Comparison of ENCODE assay signal across 8 cellular contexts in the genomic region with DNA sequence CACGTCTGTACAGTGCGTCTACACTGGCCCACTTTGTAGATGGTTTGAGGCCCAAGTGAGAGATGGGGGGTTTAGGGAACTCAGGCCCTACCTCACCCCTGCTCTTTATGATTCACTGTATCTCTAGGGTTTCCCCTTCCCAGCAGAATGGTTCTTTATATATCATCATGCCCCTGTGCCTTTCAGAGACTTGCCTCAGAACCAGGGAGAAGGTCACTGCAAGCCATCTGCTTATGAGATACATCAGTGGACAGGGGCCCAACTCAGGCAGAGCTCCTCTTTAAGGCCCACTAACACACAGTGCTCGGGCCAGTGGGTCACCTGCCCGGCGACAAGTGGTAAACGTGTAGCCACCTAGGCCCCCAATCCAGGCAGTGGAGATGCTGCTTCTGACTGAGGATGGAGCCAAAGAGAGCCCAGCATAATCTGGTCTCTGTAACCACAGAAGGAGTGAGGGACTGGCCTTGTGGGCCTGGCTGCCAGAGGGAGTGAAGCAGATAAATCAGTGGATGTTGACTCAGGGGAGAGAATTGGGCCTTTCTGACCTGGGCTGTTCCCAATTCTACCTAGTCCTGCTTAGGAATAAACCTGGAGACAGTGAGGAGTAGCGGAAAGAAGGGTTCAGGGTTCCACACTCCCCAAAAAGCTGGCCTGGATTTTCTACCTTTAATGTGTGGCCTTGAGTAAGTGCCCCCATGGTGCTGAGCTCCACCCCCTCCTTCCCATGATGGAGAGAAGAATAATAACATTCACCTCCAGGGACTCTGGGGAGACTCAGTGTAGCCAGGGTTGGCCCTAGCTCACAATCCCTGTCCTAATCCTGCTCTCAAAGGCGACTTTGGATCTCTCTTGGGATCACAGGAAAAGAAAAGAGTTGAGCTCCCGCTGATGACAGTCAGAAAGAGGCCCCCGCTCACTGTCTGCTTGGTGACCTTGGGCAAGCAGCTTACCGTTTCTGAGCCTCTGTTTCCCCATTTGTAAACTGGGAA. TPM values are rescaled to one million over a fixed set of nuclear protein-coding genes. Genes with fewer than 3 reads are reported as not detected.
DNase-seq lines count a peak whose midpoint lies in the region; ATAC-seq and TF ChIP-seq lines count a peak whose summit lies in the region.

No MANE protein-coding gene starts in this region.

- peaks cover 70% of the 10 kb centered on the region for H3K4me1 Mint-ChIP-seq in osteocyte (ENCODE audit: unreplicated experiment)

- peaks cover 14% of the 10 kb centered on the region for H3K36me3 Mint-ChIP-seq in osteocyte (ENCODE audit: unreplicated experiment)

- ATAC-seq in HG03469 (IDR thresholded peaks at IDR 0.05; ENCODE audit: unreplicated experiment): no peak

- no peaks in the 10 kb centered on the region for H3K27me3 Mint-ChIP-seq in osteocyte (ENCODE audit: unreplicated experiment)

- DNase-seq in PC-9 (no peak), osteocyte (ENCODE audit: extremely low spot score, unreplicated experiment) (no peak), NAMALWA (ENCODE audit: low spot score) (no peak), KBM-7 (no peak), ecto neural progenitor cell (ENCODE audit: low spot score) (no peak)
- DNase-seq in effector memory CD4-positive, alpha-beta T cell: no peak

- CTCF ChIA-PET in PC-9 (lab: Charles Lee): no interaction called here

- H3F3A ChIP-seq in PC-9 (ENCODE audit: insufficient read depth, low read depth): peaks cover 51% of the 10 kb centered on the region

- peaks cover 16% of the 10 kb centered on the region for H3K36me3 ChIP-seq in BLaER1
- H3K36me3 ChIP-seq in PC-9 (ENCODE audit: low read depth): peaks cover 13% of the 10 kb centered on the region; the same call in 1 of the 2 replicates
- H3K36me3 ChIP-seq in effector memory CD4-positive, alpha-beta T cell (ENCODE audit: control insufficient read depth, insufficient read depth, low read length): peaks cover 13% of the 10 kb centered on the region

- peak overlapping the region; percentile 94 for H3K4me2 ChIP-seq in BLaER1
- peak overlapping the region; percentile 100 for H3K4me2 ChIP-seq in PC-9

- H3K4me3 Mint-ChIP-seq in osteocyte (ENCODE audit: unreplicated experiment): no peak overlapping the region

- H3K4me3 ChIP-seq in BLaER1 (no peak overlapping the region), PC-9 (no peak overlapping the region)
- H3K4me3 ChIP-seq in effector memory CD4-positive, alpha-beta T cell (ENCODE audit: insufficient read depth, low read depth, low read length, poor library complexity, severe bottlenecking): no peak overlapping the region

- no TSS peak for BruUV-seq in PC-9 (replicated peaks; lab: Mats Ljungman, UMichigan)

- no peaks in the 10 kb centered on the region for H3K9me3 Mint-ChIP-seq in osteocyte (ENCODE audit: unreplicated experiment)

- H3K79me2 ChIP-seq in PC-9 (ENCODE audit: low read depth): peaks cover 17% of the 10 kb centered on the region

- peaks cover 75% of the 10 kb centered on the region for H3K4me1 ChIP-seq in BLaER1
- peaks cover 75% of the 10 kb centered on the region for H3K4me1 ChIP-seq in PC-9 (replicated peaks; ENCODE audit: insufficient read depth)
- H3K4me1 ChIP-seq in effector memory CD4-positive, alpha-beta T cell (ENCODE audit: control insufficient read depth, insufficient read depth, low read length, poor library complexity, severe bottlenecking): peaks cover 47% of the 10 kb centered on the region

- no peaks in the 10 kb centered on the region for H3K9me2 ChIP-seq in PC-9 (ENCODE audit: insufficient read depth)

- no peak overlapping the region for H2AFZ ChIP-seq in PC-9

- POLR2A ChIA-PET in PC-9 (lab: Charles Lee; ENCODE audit: unreplicated experiment): interaction anchor here (0.5 to 0.6 kb wide), 2 partner anchors 111 to 185 kb away, joined by 3 to 5 read pairs; a partner anchor contains a TSS

- peak overlapping the region; percentile 100 for H3K9ac ChIP-seq in BLaER1

- intact Hi-C loops in PC-9 (cut with micrococcal nuclease; ENCODE audit: unreplicated experiment): no loop called here

- H4K20me1 ChIP-seq in BLaER1: peaks cover 22% of the 10 kb centered on the region
- peaks cover 16% of the 10 kb centered on the region for H4K20me1 ChIP-seq in PC-9 (ENCODE audit: insufficient read depth)

- peak overlapping the region; percentile 95 for H3K27ac Mint-ChIP-seq in osteocyte (ENCODE audit: unreplicated experiment)

- H3K27me3 ChIP-seq in BLaER1: no peaks in the 10 kb centered on the region
- H3K27me3 ChIP-seq in PC-9 (ENCODE audit: insufficient read depth, low read depth): no peaks in the 10 kb centered on the region
- H3K27me3 ChIP-seq in effector memory CD4-positive, alpha-beta T cell (replicated peaks; ENCODE audit: control insufficient read depth, insufficient read depth, low read length, poor library complexity, severe bottlenecking): no peaks in the 10 kb centered on the region

- TF ChIP-seq CTCF in PC-9 (conservative IDR thresholded peaks at IDR 0.05) (no peak), osteocyte (IDR thresholded peaks at IDR 0.05) (no peak)

- H3K27ac ChIP-seq in BLaER1: peak overlapping the region; percentile 99
- peak overlapping the region; percentile 93 for H3K27ac ChIP-seq in PC-9
- peak overlapping the region; percentile 100 for H3K27ac ChIP-seq in effector memory CD4-positive, alpha-beta T cell (ENCODE audit: insufficient read depth, low read length, poor library complexity, severe bottlenecking)

- H3K9me3 ChIP-seq in BLaER1 (no peaks in the 10 kb centered on the region), PC-9 (ENCODE audit: insufficient read depth, low read depth) (no peaks in the 10 kb centered on the region)
- H3K9me3 ChIP-seq in effector memory CD4-positive, alpha-beta T cell (ENCODE audit: control insufficient read depth, low read length): no peaks in the 10 kb centered on the region

- in situ Hi-C loops in KBM-7 (cut with MboI; ENCODE audit: low pct_unique_long_range_greater_than_20kb, low sequenced_read_pairs): no loop called here

RNA-seq across cellular contexts. Expression of a gene that starts 2.8 kb away (rescaled TPM):
- total RNA-seq in PC-9 (2021) (10.3 and 18.4 TPM in 2 replicates), osteocyte (201 and 250 TPM in 2 replicates)

Comparison
In these comparisons a context has a peak if more than half of its experiments do, and no peak if none do; other contexts are left out.
1. RNA of a gene that starts 2.8 kb away (total RNA-seq): 201 to 250 TPM in osteocyte; 10.3 to 18.4 TPM in PC-9; every median in the first group is over 10 times any median in the second.
2. Peak in every context shown above with its lines, with median percentiles within 50 percentile points of each other: H3K27ac ChIP-seq.